ENCODE assay signal across 8 cellular contexts in the genomic region with DNA sequence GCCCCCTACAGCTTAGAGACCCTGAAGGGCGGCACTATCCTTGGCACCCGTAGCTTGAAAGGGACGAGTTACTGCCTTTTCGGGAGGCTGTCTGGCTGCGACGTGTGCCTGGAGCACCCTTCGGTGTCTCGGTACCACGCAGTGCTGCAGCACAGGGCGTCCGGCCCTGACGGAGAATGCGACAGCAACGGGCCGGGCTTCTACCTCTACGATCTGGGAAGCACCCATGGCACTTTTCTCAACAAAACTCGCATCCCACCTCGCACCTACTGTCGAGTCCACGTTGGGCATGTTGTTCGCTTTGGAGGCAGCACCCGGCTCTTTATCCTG. TPM values are rescaled to one million over a fixed set of nuclear protein-coding genes. Genes with fewer than 3 reads are reported as not detected.
DNase-seq lines count a peak whose midpoint lies in the region; ATAC-seq lines count a peak whose summit lies in the region.

No MANE protein-coding gene starts in this region.

- H3K27ac ChIP-seq in stomach smooth muscle (ENCODE audit: low read length) = peak overlapping the region; percentile 93

- H3K4me3 ChIP-seq in GM08714 (ENCODE audit: low read length) = peak overlapping the region; percentile 93
- H3K4me3 ChIP-seq in stomach smooth muscle (ENCODE audit: low read length in 2 of 2) = peak overlapping the region; percentile 99 to 100

- peak overlapping the region; percentile 99 to 100 (median 100) for H3K4me3 Mint-ChIP-seq in immature natural killer cell

- peak; percentile 13 for ATAC-seq in HG03280 (IDR thresholded peaks at IDR 0.05; ENCODE audit: unreplicated experiment)
- peak; percentile 9 to 35 for ATAC-seq in activated naive CD4-positive, alpha-beta T cell treated with anti-CD3 and anti-CD28 coated beads, Interleukin-2, amount 50 U/mL, for 72 hours
- ATAC-seq in GM18870 (IDR thresholded peaks at IDR 0.05; ENCODE audit: unreplicated experiment) = no peak

- H3K4me1 ChIP-seq in stomach smooth muscle (ENCODE audit: control insufficient read depth, insufficient read depth, low read length) = peaks cover 23% of the 10 kb centered on the region

- H3K27ac Mint-ChIP-seq in activated naive CD4-positive, alpha-beta T cell treated with anti-CD3 and anti-CD28 coated beads, Interleukin-2, amount 50 U/mL, for 72 hours = peak overlapping the region; percentile 95 to 99
- peak overlapping the region; percentile 96 to 100 (median 99) for H3K27ac Mint-ChIP-seq in immature natural killer cell

- no peaks in the 10 kb centered on the region for H3K9me3 Mint-ChIP-seq in activated naive CD4-positive, alpha-beta T cell treated with anti-CD3 and anti-CD28 coated beads, Interleukin-2, amount 50 U/mL, for 72 hours
- H3K9me3 Mint-ChIP-seq in immature natural killer cell = no peaks in the 10 kb centered on the region

- H3K4me1 Mint-ChIP-seq in immature natural killer cell = peaks cover 53 to 67% of the 10 kb centered on the region in 2 donors

- H3K9ac ChIP-seq in stomach smooth muscle (ENCODE audit: low read length in 2 of 2) = peak overlapping the region; percentile 97 to 98

- peaks cover 25 to 27% of the 10 kb centered on the region in 2 donors for H3K36me3 ChIP-seq in stomach smooth muscle (ENCODE audit: control insufficient read depth in 2 of 2, insufficient read depth in 2 of 2, low read length in 2 of 2)

- DNase-seq in activated naive CD4-positive, alpha-beta T cell treated with anti-CD3 and anti-CD28 coated beads, Interleukin-2, amount 50 U/mL, for 72 hours (ENCODE audit: low spot score in 2 of 2) = no peak
- DNase-seq in immature natural killer cell = no peak
- DNase-seq in NCI-H1417 (lab: John Stamatoyannopoulos, UW) = no peak
- no peak for DNase-seq in activated CD8-positive, alpha-beta memory T cell treated with anti-CD3 and anti-CD28 coated beads for 24 hours

- H3K27me3 Mint-ChIP-seq in immature natural killer cell (ENCODE audit: low read depth in 3 of 3) = peaks cover 5 to 9% (median 8%) of the 10 kb centered on the region in 3 donors

- no peaks in the 10 kb centered on the region for H3K9me3 ChIP-seq in stomach smooth muscle (ENCODE audit: control insufficient read depth in 2 of 2, low read length in 2 of 2)

- no peaks in the 10 kb centered on the region for H3K27me3 ChIP-seq in stomach smooth muscle (ENCODE audit: control insufficient read depth in 1 of 2, insufficient read depth in 2 of 2, low read length in 2 of 2)

- peaks cover 14 to 24% of the 10 kb centered on the region in 2 donors for H3K36me3 Mint-ChIP-seq in activated naive CD4-positive, alpha-beta T cell treated with anti-CD3 and anti-CD28 coated beads, Interleukin-2, amount 50 U/mL, for 72 hours
- H3K36me3 Mint-ChIP-seq in immature natural killer cell = peaks cover 25 to 41% (median 25%) of the 10 kb centered on the region in 3 donors

RNA-seq across cellular contexts. Expression of gene SLC4A1AP, which starts 0.5 kb away (rescaled TPM):
- total RNA-seq in activated naive CD4-positive, alpha-beta T cell treated with anti-CD3 and anti-CD28 coated beads, Interleukin-2, amount 50 U/mL, for 72 hours = 10 to 100 TPM; 23.9 to 28.1 TPM
- 10 to 100 TPM; 23.9 to 29.6 (median 27.6) TPM for polyA plus RNA-seq in immature natural killer cell

RNA-seq across cellular contexts. Expression of gene SUPT7L, which starts 0.8 kb away (rescaled TPM):
- 10 to 100 TPM; 30.3 to 35.7 TPM for total RNA-seq in activated naive CD4-positive, alpha-beta T cell treated with anti-CD3 and anti-CD28 coated beads, Interleukin-2, amount 50 U/mL, for 72 hours
- 10 to 100 TPM; 16.1 to 26.5 (median 17.6) TPM for polyA plus RNA-seq in immature natural killer cell

RNA-seq across cellular contexts. Expression of gene GPN1, which starts 35.4 kb away (rescaled TPM):
- 10 to 100 TPM; 38.9 to 43.0 TPM for total RNA-seq in activated naive CD4-positive, alpha-beta T cell treated with anti-CD3 and anti-CD28 coated beads, Interleukin-2, amount 50 U/mL, for 72 hours
- polyA plus RNA-seq in immature natural killer cell = 100 to 1,000 TPM in 1 of 3 donors, 10 to 100 TPM in 2; 89.9 to 125 (median 92.1) TPM

RNA-seq across cellular contexts. Expression of gene CCDC121, which starts 35.4 kb away (rescaled TPM):
- total RNA-seq in activated naive CD4-positive, alpha-beta T cell treated with anti-CD3 and anti-CD28 coated beads, Interleukin-2, amount 50 U/mL, for 72 hours = under 1 TPM in 1 of 2 donors, not detected in 1; 0.19 TPM
- 1 to 10 TPM in 2 of 3 donors, not detected in 1; 1.1 to 2.9 TPM for polyA plus RNA-seq in immature natural killer cell
